13 cellular contexts compared by ENCODE assay signal in the genomic region with DNA sequence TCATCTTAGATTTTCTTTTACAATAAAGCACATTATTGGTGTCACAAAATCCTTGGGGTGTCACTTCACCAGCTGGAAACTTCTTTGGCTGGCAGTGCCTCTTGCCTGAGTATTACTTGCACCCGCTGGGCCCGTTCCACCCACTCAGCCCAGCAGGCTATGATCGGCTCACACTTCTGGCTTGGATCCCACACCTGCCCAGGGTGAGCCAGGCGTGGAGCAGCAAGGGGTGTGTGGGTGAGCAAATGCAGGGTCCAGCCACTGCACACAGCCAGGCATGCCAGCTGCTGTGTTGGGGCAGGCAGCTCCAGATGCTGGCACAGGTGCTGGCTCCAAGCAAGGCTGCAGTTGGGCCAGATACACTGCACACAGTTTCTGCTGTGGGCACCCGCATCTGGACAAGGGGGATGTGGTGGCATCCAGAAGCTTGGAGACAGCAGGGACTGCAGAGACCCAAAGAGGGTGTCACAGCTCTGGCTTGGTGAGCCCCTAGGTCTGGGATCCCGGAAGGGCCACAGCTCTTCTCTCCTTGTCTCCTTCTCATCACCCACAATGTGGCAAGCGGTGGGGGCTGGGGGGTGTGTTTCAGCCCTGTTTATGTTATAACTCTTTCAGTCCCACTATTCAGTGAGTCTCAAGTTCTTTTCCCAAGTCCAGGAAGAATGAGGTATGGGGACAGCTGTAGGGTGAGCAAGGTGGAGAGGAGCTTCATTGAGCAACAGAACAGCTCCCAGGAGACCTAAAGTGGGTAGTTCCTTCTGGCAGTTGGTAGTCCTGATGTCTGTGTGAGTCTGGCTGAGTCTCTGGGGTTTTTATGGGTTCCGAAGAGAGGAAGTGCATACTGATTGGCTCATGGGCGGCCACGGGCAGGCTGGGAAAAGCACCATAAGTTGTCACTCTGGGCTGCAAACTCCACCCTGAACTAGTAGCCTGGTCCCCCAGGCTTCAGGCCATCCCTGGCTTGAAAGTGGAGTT. TPM values are rescaled to one million over a fixed set of nuclear protein-coding genes. Genes with fewer than 3 reads are reported as not detected.
A peak's percentile ranks its signal among the peaks of the same experiment; 100 is the strongest.
DNase-seq lines count a peak whose midpoint lies in the region; ATAC-seq, FAIRE-seq and TF ChIP-seq lines count a peak whose summit lies in the region.
"Had no signal": no experiment of that assay in that cellular context is flagged by ENCODE, and none has a peak within 500 bp of the region (broad histone marks: within the 10 kb centered on the region; RNA-seq: fewer than 3 reads in every experiment).

No MANE protein-coding gene starts in this region.

- ATAC-seq in HG02610 (IDR thresholded peaks at IDR 0.05; ENCODE audit: unreplicated experiment) = peak; percentile 36
- ATAC-seq in memory B cell (ENCODE audit: low read depth) = peak; percentile 37
- ATAC-seq in HG03457 (IDR thresholded peaks at IDR 0.05; ENCODE audit: unreplicated experiment) = no peak
- ATAC-seq: activated CD8-positive, alpha-beta T cell treated with anti-CD3 and anti-CD28 coated beads, Interleukin-2, amount 10 ng/mL, durations not matched to agents 7 days and 5 days had no signal

- TF ChIP-seq CTCF in OCI-LY3 (IDR thresholded peaks at IDR 0.05; ENCODE audit: low read depth, low read length) (no peak), endothelial cell (IDR thresholded peaks at IDR 0.05; ENCODE audit: unreplicated experiment) (no peak)

- no peaks in the 10 kb centered on the region for H3K79me2 ChIP-seq in OCI-LY3 (ENCODE audit: low read length)

- peaks cover 2% of the 10 kb centered on the region for H3K27me3 Mint-ChIP-seq in memory B cell
- H3K27me3 Mint-ChIP-seq in endothelial cell (ENCODE audit: unreplicated experiment) = no peaks in the 10 kb centered on the region

- H2AFZ ChIP-seq in OCI-LY3 (ENCODE audit: low read depth, low read length) = no peak overlapping the region

- H3K9me3 ChIP-seq in OCI-LY3 (ENCODE audit: insufficient read depth, low read length) = no peaks in the 10 kb centered on the region

- no peaks in the 10 kb centered on the region for H3K9me3 Mint-ChIP-seq in memory B cell
- H3K9me3 Mint-ChIP-seq in endothelial cell (ENCODE audit: unreplicated experiment) = no peaks in the 10 kb centered on the region
- H3K9me3 Mint-ChIP-seq: T-helper 1 cell treated with Interleukin-12 subunit alpha and Interleukin-12 subunit beta and Interleukin-4 antibody, amounts not matched to agents 30 μg/mL and 1 μg/mL, for 36 hours had no signal

- H3K4me3 Mint-ChIP-seq in memory B cell (no peak overlapping the region), endothelial cell (ENCODE audit: unreplicated experiment) (no peak overlapping the region)
- H3K4me3 Mint-ChIP-seq: activated CD8-positive, alpha-beta T cell treated with anti-CD3 and anti-CD28 coated beads, Interleukin-2, amount 10 ng/mL, durations not matched to agents 7 days and 5 days; T-helper 1 cell treated with Interleukin-12 subunit alpha and Interleukin-12 subunit beta and Interleukin-4 antibody, amounts not matched to agents 30 μg/mL and 1 μg/mL, for 36 hours had no signal

- H3K27me3 ChIP-seq in OCI-LY3 (ENCODE audit: low read depth, low read length) = peaks cover 14% of the 10 kb centered on the region

- no peaks in the 10 kb centered on the region for H4K20me1 ChIP-seq in OCI-LY3 (ENCODE audit: insufficient read depth, low read length)

- H3K36me3 ChIP-seq in OCI-LY3 (replicated peaks; ENCODE audit: low read depth, low read length) = no peaks in the 10 kb centered on the region

- H3K27ac ChIP-seq in OCI-LY3 (ENCODE audit: low read length) = no peak overlapping the region

- peaks cover 9% of the 10 kb centered on the region for H3K4me1 Mint-ChIP-seq in memory B cell
- H3K4me1 Mint-ChIP-seq in endothelial cell (ENCODE audit: unreplicated experiment) = peaks cover 3% of the 10 kb centered on the region

- H3K4me2 ChIP-seq in OCI-LY3 (ENCODE audit: low read length) = peak overlapping the region; percentile 40

- H3K36me3 Mint-ChIP-seq in memory B cell (no peaks in the 10 kb centered on the region), endothelial cell (ENCODE audit: low read depth, unreplicated experiment) (no peaks in the 10 kb centered on the region)

- peak; percentile 18 for FAIRE-seq in GM18507 (lab: Jason Lieb, UNC)

- H3K4me3 ChIP-seq in OCI-LY3 (ENCODE audit: low read length) = no peak overlapping the region

- peaks cover 54% of the 10 kb centered on the region for H3K4me1 ChIP-seq in OCI-LY3 (ENCODE audit: low read length)

- H3K27ac Mint-ChIP-seq in memory B cell = no peak overlapping the region
- H3K27ac Mint-ChIP-seq in endothelial cell (ENCODE audit: unreplicated experiment) = no peak overlapping the region
- H3K27ac Mint-ChIP-seq: activated CD8-positive, alpha-beta T cell treated with anti-CD3 and anti-CD28 coated beads, Interleukin-2, amount 10 ng/mL, durations not matched to agents 7 days and 5 days; T-helper 1 cell treated with Interleukin-12 subunit alpha and Interleukin-12 subunit beta and Interleukin-4 antibody, amounts not matched to agents 30 μg/mL and 1 μg/mL, for 36 hours had no signal

- no peak for DNase-seq in GM18507 (ENCODE audit: extremely low spot score, insufficient read length, low read depth)
- no peak for DNase-seq in memory B cell (ENCODE audit: low spot score in 2 of 2)
- no peak for DNase-seq in endothelial cell (ENCODE audit: low spot score)
- DNase-seq in putamen (ENCODE audit: low spot score) = no peak
- DNase-seq: activated CD8-positive, alpha-beta T cell treated with anti-CD3 and anti-CD28 coated beads, Interleukin-2, amount 10 ng/mL, durations not matched to agents 7 days and 5 days; activated naive CD4-positive, alpha-beta T cell treated with Interleukin-2 at 50 U/mL for 16 hours; central memory CD4-positive, alpha-beta T cell; NCI-H1436 treated with DMSO at 0.1 percent for 48 hours; stimulated activated CD4-positive, alpha-beta T cell treated with anti-CD3 and anti-CD28 coated beads, Interleukin-4, amount 100 ng/mL, for 4 hours had no signal

- H3K9ac ChIP-seq in OCI-LY3 (ENCODE audit: low read length) = no peak overlapping the region

RNA-seq across cellular contexts. Expression of a gene that starts 25.3 kb away (rescaled TPM):
- 47.2 TPM for total RNA-seq in endothelial cell (ENCODE audit: unreplicated experiment)

RNA-seq across cellular contexts. Expression of a gene that starts 30.3 kb away (rescaled TPM):
- 137 TPM for total RNA-seq in endothelial cell (ENCODE audit: unreplicated experiment)

RNA-seq across cellular contexts. Expression of a gene that starts 42.3 kb away (rescaled TPM):
- total RNA-seq in endothelial cell (ENCODE audit: unreplicated experiment) = 27.5 TPM
